19 cellular contexts compared by ENCODE assay signal in genomic region chr4:16294455-16294854, GRCh38.
A peak's percentile ranks its signal among the peaks of the same experiment; 100 is the strongest.
DNase-seq lines count a peak whose midpoint lies in the region; ATAC-seq and TF ChIP-seq lines count a peak whose summit lies in the region.
"Had no signal": no experiment of that assay in that cellular context is flagged by ENCODE, and none has a peak within 500 bp of the region (broad histone marks: within the 10 kb centered on the region; RNA-seq: fewer than 3 reads in every experiment).

No MANE protein-coding gene starts in this region.

- H2BK120ac ChIP-seq in mesenchymal stem cell (ENCODE audit: low read depth, low read length): no peak overlapping the region

- no peak overlapping the region for H3K14ac ChIP-seq in mesenchymal stem cell (ENCODE audit: low read length in 2 of 2)

- no peak overlapping the region for H3K4me3 ChIP-seq in choroid plexus epithelial cell (ENCODE audit: low read depth, low read length)
- no peak overlapping the region for H3K4me3 ChIP-seq in mesenchymal stem cell (ENCODE audit: insufficient read depth in 1 of 2, low read depth in 1 of 2, low read length in 2 of 2)
- H3K4me3 ChIP-seq: colonic mucosa had no signal

- H4K91ac ChIP-seq in mesenchymal stem cell (ENCODE audit: low read length): no peak overlapping the region

- ATAC-seq in GM21529 (IDR thresholded peaks at IDR 0.05; ENCODE audit: unreplicated experiment): no peak

- H3K27me3 ChIP-seq in mesenchymal stem cell (ENCODE audit: control insufficient read depth in 1 of 2, insufficient read depth in 1 of 2, low read length in 2 of 2): no peaks in the 10 kb centered on the region
- H3K27me3 ChIP-seq: colonic mucosa, neutrophil had no signal

- 100% methylated on average over 1 of the region's 1 CpG for WGBS in mesenchymal stem cell

- DNase-seq in CD1c-positive myeloid dendritic cell (ENCODE audit: extremely low spot score): peak; percentile 38
- peak; percentile 16 for DNase-seq in M059J (ENCODE audit: low read depth)
- peak; percentile 36 for DNase-seq in choroid plexus epithelial cell (ENCODE audit: low read depth)
- DNase-seq in mesenchymal stem cell: peak; percentile 29
- DNase-seq in NCI-H1417 (lab: John Stamatoyannopoulos, UW): no peak
- no peak for DNase-seq in substantia nigra (lab: John Stamatoyannopoulos, UW)
- no peak for DNase-seq in GF-D8 (lab: John Stamatoyannopoulos, UW)
- DNase-seq: activated B cell treated with CpG ODN at 0.5 μM for 24 hours; activated naive CD4-positive, alpha-beta T cell treated with anti-CD3 and anti-CD28 coated beads, Interleukin-2, amount 10 ng/mL, durations not matched to agents 7 days and 5 days; activated T-cell treated with anti-CD3 and anti-CD28 coated beads, Interleukin-2, amount 50 U/mL, for 48 hours; CD8-positive, alpha-beta memory T cell; colonic mucosa; DMS79; NCI-H1092; SHP77 treated with DMSO at 0.1 percent for 48 hours; stimulated activated CD4-positive, alpha-beta T cell treated with anti-CD3 and anti-CD28 coated beads, Interleukin-12 subunit alpha, Interleukin-12 subunit beta, amount 100 ng/mL, for 4 hours had no signal

- H3K9me3 ChIP-seq in mesenchymal stem cell (ENCODE audit: control insufficient read depth, low read length): peaks cover 8% of the 10 kb centered on the region
- H3K9me3 ChIP-seq: colonic mucosa, neutrophil had no signal

- no peak overlapping the region for H3K27ac ChIP-seq in mesenchymal stem cell (ENCODE audit: low read length, poor library complexity, severe bottlenecking)
- no peak overlapping the region for H3K27ac ChIP-seq in substantia nigra (ENCODE audit: low read depth, low read length, poor library complexity, severe bottlenecking)
- H3K27ac ChIP-seq: colonic mucosa, HL-60, neutrophil had no signal

- H3K36me3 ChIP-seq in mesenchymal stem cell (ENCODE audit: control insufficient read depth in 1 of 2, insufficient read depth in 2 of 2, low read depth in 1 of 2, low read length in 2 of 2): no peaks in the 10 kb centered on the region
- H3K36me3 ChIP-seq: colonic mucosa, neutrophil had no signal

- no peak overlapping the region for H2AK5ac ChIP-seq in mesenchymal stem cell (ENCODE audit: low read length, severe bottlenecking)

- TF ChIP-seq CTCF in choroid plexus epithelial cell (conservative IDR thresholded peaks at IDR 0.05; ENCODE audit: low read depth, low read length): no peak

- H3K9ac ChIP-seq in mesenchymal stem cell (ENCODE audit: low read length): no peak overlapping the region

- no peak overlapping the region for H3K4ac ChIP-seq in mesenchymal stem cell (ENCODE audit: low read depth in 1 of 2, low read length in 2 of 2)

- H3K4me1 ChIP-seq in mesenchymal stem cell (ENCODE audit: control insufficient read depth, insufficient read depth, low read depth, low read length): no peaks in the 10 kb centered on the region
- H3K4me1 ChIP-seq: colonic mucosa had no signal

- H3K79me1 ChIP-seq in mesenchymal stem cell (replicated peaks; ENCODE audit: low read length, poor library complexity, severe bottlenecking): no peaks in the 10 kb centered on the region

- H3K18ac ChIP-seq in mesenchymal stem cell (ENCODE audit: low read depth in 1 of 2, low read length in 2 of 2): no peak overlapping the region

- no peak overlapping the region for H3K23ac ChIP-seq in mesenchymal stem cell (ENCODE audit: low read length in 2 of 2)

- no peak overlapping the region for H2BK5ac ChIP-seq in mesenchymal stem cell (ENCODE audit: low read depth, low read length, poor library complexity, severe bottlenecking)

- no peak overlapping the region for H3K4me2 ChIP-seq in mesenchymal stem cell (ENCODE audit: low read length, poor library complexity, severe bottlenecking)

- H2BK15ac ChIP-seq in mesenchymal stem cell (ENCODE audit: low read depth, poor library complexity, severe bottlenecking): no peak overlapping the region

- no peak overlapping the region for H4K8ac ChIP-seq in mesenchymal stem cell (ENCODE audit: low read length)

- no peak overlapping the region for H2BK12ac ChIP-seq in mesenchymal stem cell (ENCODE audit: low read length in 2 of 2)

- H2AFZ ChIP-seq in mesenchymal stem cell (ENCODE audit: low read depth, low read length): no peak overlapping the region

Comparison
In these comparisons a context has a peak if more than half of its experiments do, and no peak if none do; other contexts are left out.
1. DNase-seq: peak in CD1c-positive myeloid dendritic cell (single experiment), M059J (single experiment), choroid plexus epithelial cell (single experiment) and mesenchymal stem cell (single experiment); none in NCI-H1417 (0 of 3), substantia nigra (0 of 49) and GF-D8 (single experiment).